8 cellular contexts compared by ENCODE assay signal in the genomic region with DNA sequence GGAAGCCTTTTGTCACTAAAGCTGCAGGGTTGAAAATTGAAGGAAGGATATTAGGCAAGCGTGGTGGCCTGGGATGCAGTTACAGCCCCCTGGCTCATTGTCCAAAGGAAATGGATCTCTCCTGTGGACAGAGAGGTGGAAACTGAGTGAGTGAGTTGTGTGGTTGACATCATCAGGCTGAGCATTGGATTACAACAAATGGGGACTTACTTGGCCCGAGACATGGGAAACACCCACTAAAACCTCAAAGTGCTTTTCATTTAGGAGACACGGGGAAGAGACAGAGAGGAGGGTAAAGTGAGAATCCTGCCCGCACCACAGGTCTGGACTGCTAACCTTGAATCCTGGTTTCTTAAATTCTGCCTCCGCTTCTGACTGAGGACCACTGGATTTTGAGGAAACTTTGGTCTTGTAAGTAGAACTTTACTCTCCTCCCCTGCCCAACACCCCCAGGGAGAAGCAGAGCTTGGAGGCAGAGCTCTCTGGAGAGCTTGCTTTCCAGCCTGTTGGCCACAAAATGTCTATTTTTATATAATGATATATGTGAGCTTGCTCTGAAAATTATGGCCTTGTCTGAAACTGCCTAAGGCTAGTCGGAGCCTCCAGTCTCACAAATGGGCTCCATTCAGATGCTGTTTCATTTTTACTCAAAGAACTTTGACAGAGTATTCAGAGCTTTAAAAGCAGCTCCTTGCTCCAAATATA. TPM values are rescaled to one million over a fixed set of nuclear protein-coding genes. Genes with fewer than 3 reads are reported as not detected.
DNase-seq lines count a peak whose midpoint lies in the region; ATAC-seq, FAIRE-seq and TF ChIP-seq lines count a peak whose summit lies in the region.

A gene (plus strand): TSS at position 259 of the 705 bp plus-strand sequence. CDS start 31,978 bp downstream, outside the sequence.

- no peaks in the 10 kb centered on the region for H3K9me3 Mint-ChIP-seq in H9
- H3K9me3 Mint-ChIP-seq in activated naive CD8-positive, alpha-beta T cell treated with anti-CD3 and anti-CD28 coated beads, Interleukin-2, amount 50 U/mL, for 24 hours, result no peaks in the 10 kb centered on the region

- no peak within 1 kb of the TSS for H3K14ac ChIP-seq in H9 (ENCODE audit: insufficient read depth, low read length)

- H3K4me3 Mint-ChIP-seq in H9, result no peak within 1 kb of the TSS
- H3K4me3 Mint-ChIP-seq in activated naive CD8-positive, alpha-beta T cell treated with anti-CD3 and anti-CD28 coated beads, Interleukin-2, amount 50 U/mL, for 24 hours, result peak within 1 kb of the TSS; percentile 60

- no peaks in the 10 kb centered on the region for H3K79me2 ChIP-seq in H9 (ENCODE audit: insufficient read depth, low read length)

- H3K9ac ChIP-seq in H9 (ENCODE audit: extremely low read depth, insufficient read length, low read length), result no peak within 1 kb of the TSS

- H3K79me1 ChIP-seq in H9 (ENCODE audit: insufficient read depth, low read depth, low read length, poor library complexity, severe bottlenecking), result no peaks in the 10 kb centered on the region

- no peak within 1 kb of the TSS for H4K5ac ChIP-seq in H9 (ENCODE audit: insufficient read length, low read depth, low read length)

- no peak within 1 kb of the TSS for H2BK20ac ChIP-seq in H9 (ENCODE audit: low read depth, low read length, poor library complexity, severe bottlenecking)

- peak within 1 kb of the TSS; percentile 58 to 60 for H3K4me3 ChIP-seq in right atrium auricular region
- no peak within 1 kb of the TSS for H3K4me3 ChIP-seq in small intestine (ENCODE audit: low read depth in 1 of 2, low read length in 2 of 2)

- H3K4me1 ChIP-seq in H9 (ENCODE audit: insufficient read depth, low read length), result peaks cover 15% of the 10 kb centered on the region; the same call in 1 of the 2 replicates
- H3K4me1 ChIP-seq in right atrium auricular region, result peaks cover 0 to 71% of the 10 kb centered on the region in 2 donors
- peaks cover 0 to 5% of the 10 kb centered on the region in 2 donors for H3K4me1 ChIP-seq in small intestine (ENCODE audit: control insufficient read depth in 2 of 2, insufficient read depth in 1 of 2, low read depth in 1 of 2, low read length in 1 of 2)

- H3K27me3 ChIP-seq in H9 (ENCODE audit: insufficient read depth, low read length) (no peaks in the 10 kb centered on the region), right atrium auricular region (no peaks in the 10 kb centered on the region), small intestine (ENCODE audit: control insufficient read depth in 2 of 2, insufficient read depth in 2 of 2, low read length in 2 of 2) (no peaks in the 10 kb centered on the region)

- no peak within 1 kb of the TSS for H3K56ac ChIP-seq in H9 (ENCODE audit: insufficient read length, low read depth, low read length)

- no peak for ATAC-seq in activated naive CD8-positive, alpha-beta T cell treated with anti-CD3 and anti-CD28 coated beads, Interleukin-2, amount 50 U/mL, for 24 hours

- H2AK5ac ChIP-seq in H9 (ENCODE audit: insufficient read length, low read length), result no peak within 1 kb of the TSS

- no peaks in the 10 kb centered on the region for H4K20me1 ChIP-seq in H9 (ENCODE audit: control insufficient read depth, insufficient read depth, insufficient read length)

- H4K91ac ChIP-seq in H9 (ENCODE audit: insufficient read length, low read depth, low read length), result no peak within 1 kb of the TSS

- H3K27ac Mint-ChIP-seq in H9, result peak within 1 kb of the TSS in 1 of 3 experiments; percentile 28; a peak in 2 of 7 replicates
- peak within 1 kb of the TSS; percentile 50 for H3K27ac Mint-ChIP-seq in activated naive CD8-positive, alpha-beta T cell treated with anti-CD3 and anti-CD28 coated beads, Interleukin-2, amount 50 U/mL, for 24 hours

- H3K9me3 ChIP-seq in H9 (ENCODE audit: control insufficient read depth, low read depth, low read length) (no peaks in the 10 kb centered on the region), right atrium auricular region (no peaks in the 10 kb centered on the region), small intestine (ENCODE audit: control insufficient read depth, low read depth) (no peaks in the 10 kb centered on the region)

- no peak within 1 kb of the TSS for H4K8ac ChIP-seq in H9 (replicated peaks; ENCODE audit: insufficient read length, low read depth, low read length)

- H3K4me2 ChIP-seq in H9 (ENCODE audit: insufficient read depth, insufficient read length, low read length), result no peak within 1 kb of the TSS

- no peaks in the 10 kb centered on the region for H3K27me3 Mint-ChIP-seq in H9 (ENCODE audit: low read depth)
- H3K27me3 Mint-ChIP-seq in activated naive CD8-positive, alpha-beta T cell treated with anti-CD3 and anti-CD28 coated beads, Interleukin-2, amount 50 U/mL, for 24 hours, result no peaks in the 10 kb centered on the region

- H2BK120ac ChIP-seq in H9 (ENCODE audit: low read depth, low read length, poor library complexity, severe bottlenecking), result no peak within 1 kb of the TSS

- no peak within 1 kb of the TSS for H2BK12ac ChIP-seq in H9 (ENCODE audit: insufficient read length, low read depth, low read length)

- H3K4me1 Mint-ChIP-seq in H9, result peaks cover 37 to 39% of the 10 kb centered on the region in 2 experiments
- peaks cover 22% of the 10 kb centered on the region for H3K4me1 Mint-ChIP-seq in activated naive CD8-positive, alpha-beta T cell treated with anti-CD3 and anti-CD28 coated beads, Interleukin-2, amount 50 U/mL, for 24 hours

- H3K27ac ChIP-seq in H9 (ENCODE audit: insufficient read length, low read depth, low read length) (no peak within 1 kb of the TSS), right atrium auricular region (peak within 1 kb of the TSS; percentile 92 to 97), small intestine (ENCODE audit: low read depth in 1 of 2, low read length in 1 of 2) (peak within 1 kb of the TSS in 1 of 2 donors; percentile 95)

- FAIRE-seq in small intestine (lab: Jason Lieb, UNC), result no peak

- TF ChIP-seq CTCF in H9 (conservative IDR thresholded peaks at IDR 0.05), result no peak
- TF ChIP-seq CTCF in right atrium auricular region (IDR thresholded peaks at IDR 0.05), result no peak

- H3K36me3 ChIP-seq in right atrium auricular region (no peaks in the 10 kb centered on the region), small intestine (ENCODE audit: control insufficient read depth in 2 of 2, insufficient read depth in 2 of 2, low read length in 2 of 2) (no peaks in the 10 kb centered on the region)

- no peak within 1 kb of the TSS for H2BK5ac ChIP-seq in H9 (ENCODE audit: insufficient read length, low read length)

- no peak within 1 kb of the TSS for H3K23ac ChIP-seq in H9 (ENCODE audit: insufficient read length, low read depth, low read length)

- H3K4ac ChIP-seq in H9 (ENCODE audit: low read depth, low read length), result no peak within 1 kb of the TSS

- H3K23me2 ChIP-seq in H9 (ENCODE audit: insufficient read length, low read depth, low read length, poor library complexity, severe bottlenecking), result no peaks in the 10 kb centered on the region

- no peak within 1 kb of the TSS for H3T11ph ChIP-seq in H9 (ENCODE audit: low read length)

- WGBS in H9 (ENCODE audit: extremely low coverage, insufficient read length, low lambda C conversion rate), result no CpG with 5 or more reads among the region's 6 CpGs
- WGBS in small intestine, 3 donors, result 49 to 81% (median 80%) methylated on average over 6 of the region's 6 CpGs

- H3K18ac ChIP-seq in H9 (ENCODE audit: insufficient read length, low read depth, low read length), result no peak within 1 kb of the TSS

- no peak within 1 kb of the TSS for H2AFZ ChIP-seq in H9 (ENCODE audit: low read length)

- no peak for DNase-seq in H9
- DNase-seq in activated naive CD8-positive, alpha-beta T cell treated with anti-CD3 and anti-CD28 coated beads, Interleukin-2, amount 50 U/mL, for 24 hours, result no peak
- DNase-seq in right atrium auricular region (ENCODE audit: low spot score), result peak; percentile 79
- no peak for DNase-seq in small intestine
- no peak for DNase-seq in stimulated activated CD4-positive, alpha-beta T cell treated with anti-CD3 and anti-CD28 coated beads, Interleukin-4, amount 100 ng/mL, for 1 hour
- DNase-seq in kidney glomerular epithelial cell (lab: John Stamatoyannopoulos, UW), result no peak
- DNase-seq in activated naive CD4-positive, alpha-beta T cell treated with Interleukin-2 at 50 U/mL for 16 hours, result no peak
- no peak for DNase-seq in activated naive CD4-positive, alpha-beta T cell treated with anti-CD3 and anti-CD28 coated beads, Interleukin-2, amount 50 U/mL, for 16 hours

- H2BK15ac ChIP-seq in H9 (ENCODE audit: low read depth, low read length), result no peak within 1 kb of the TSS

- peaks cover 0 to 4% (median 2%) of the 10 kb centered on the region in 3 experiments; a peak in 2 of 7 replicates for H3K36me3 Mint-ChIP-seq in H9 (ENCODE audit: insufficient read depth in 1 of 3, low read depth in 3 of 3)
- no peaks in the 10 kb centered on the region for H3K36me3 Mint-ChIP-seq in activated naive CD8-positive, alpha-beta T cell treated with anti-CD3 and anti-CD28 coated beads, Interleukin-2, amount 50 U/mL, for 24 hours (ENCODE audit: low read depth)

RNA-seq across cellular contexts. Expression of the gene that starts here (rescaled TPM):
- total RNA-seq in H9 (2021) (23.0 and 27.0 TPM in 2 replicates), right atrium auricular region (100 to 1,000 TPM; 237 to 268 TPM)
- 10 to 100 TPM; 16.3 to 47.8 (median 34.9) TPM for polyA plus RNA-seq in small intestine

Comparison
In these comparisons a context has a peak if more than half of its experiments do, and no peak if none do; other contexts are left out.
1. H3K4me3 ChIP-seq: peak in right atrium auricular region (2 of 2); none in small intestine (0 of 2).